ENCODE assay signal across 6 cellular contexts in the genomic region with DNA sequence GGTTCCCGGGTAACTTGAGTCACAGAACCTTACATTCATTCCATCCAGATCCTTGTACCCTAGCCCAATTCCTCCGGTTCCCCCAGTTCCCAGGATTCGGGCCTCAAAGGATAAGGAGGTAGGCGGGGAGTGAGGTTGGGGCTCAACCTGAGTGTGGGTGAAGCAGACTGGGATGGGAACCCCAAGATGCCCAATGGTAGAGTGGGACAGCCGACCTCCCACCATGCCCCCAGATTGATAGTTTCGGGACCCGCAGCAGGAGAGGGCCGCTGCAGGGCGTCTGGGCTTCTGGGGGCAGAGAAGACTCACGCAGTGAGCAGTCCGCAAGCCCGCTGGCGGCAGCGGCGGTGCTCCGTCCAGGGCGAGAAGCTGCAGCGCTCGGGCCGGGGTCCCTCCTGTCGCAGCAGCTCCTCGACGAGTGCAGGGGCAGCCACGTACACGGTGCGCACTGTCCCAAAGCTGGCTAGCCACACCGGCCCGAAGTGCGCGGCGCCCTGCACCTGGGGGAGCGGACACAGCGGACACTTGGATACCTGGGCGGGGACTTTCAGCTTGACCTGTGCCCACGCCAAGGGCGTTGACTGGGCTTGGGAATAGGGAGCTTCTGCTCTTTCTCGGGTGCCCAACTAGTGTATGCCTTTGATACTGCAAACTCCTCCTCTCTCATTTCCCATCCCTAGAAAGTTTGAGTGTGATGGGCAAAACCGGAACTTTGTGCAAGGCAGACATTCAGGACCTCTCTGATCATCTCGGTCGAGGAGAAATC. TPM values are rescaled to one million over a fixed set of nuclear protein-coding genes. Genes with fewer than 3 reads are reported as not detected.
DNase-seq lines count a peak whose midpoint lies in the region; ATAC-seq, FAIRE-seq and TF ChIP-seq lines count a peak whose summit lies in the region.

No MANE protein-coding gene starts in this region.

- WGBS in K562 (ENCODE audit: insufficient coverage, low coverage, missing lambda C conversion rate): 78% methylated on average over 23 of the region's 40 CpGs

- intact Hi-C loops in K562 (cut with micrococcal nuclease): no loop called here

- H3K79me2 ChIP-seq in K562 (ENCODE audit: control insufficient read depth, insufficient read depth, low read length) (peaks cover 6% of the 10 kb centered on the region), neural progenitor cell (ENCODE audit: low read depth) (peaks cover 2% of the 10 kb centered on the region)

- no peak for TF ChIP-seq RAD21 in K562 (CRISPR knock-in tag; conservative IDR thresholded peaks at IDR 0.05 in 1 of 2, IDR thresholded peaks at IDR 0.05 in 1 of 2)

- H3K27me3 Mint-ChIP-seq in neural progenitor cell (ENCODE audit: insufficient read depth, low read depth): peaks cover 52% of the 10 kb centered on the region

- TF ChIP-seq EP300 in K562 (IDR thresholded peaks at IDR 0.05; ENCODE audit: low read length): no peak

- no peaks in the 10 kb centered on the region for H4K20me1 ChIP-seq in K562 (replicated peaks; ENCODE audit: control insufficient read depth, insufficient read depth, low read length)
- H4K20me1 ChIP-seq in neural progenitor cell (ENCODE audit: low read depth): peaks cover 46% of the 10 kb centered on the region

- FAIRE-seq in K562 (lab: Jason Lieb, UNC): peak; percentile 69

- no peaks in the 10 kb centered on the region for H3K9me3 ChIP-seq in K562 (replicated peaks; ENCODE audit: control insufficient read depth, insufficient read depth, low read depth, low read length)
- no peaks in the 10 kb centered on the region for H3K9me3 ChIP-seq in neural progenitor cell (ENCODE audit: low read depth)

- H3K4me2 ChIP-seq in K562 (ENCODE audit: insufficient read depth, low read length) (peak overlapping the region; percentile 63), neural progenitor cell (peak overlapping the region; percentile 79)

- peaks cover 2% of the 10 kb centered on the region for H3K9me3 Mint-ChIP-seq in neural progenitor cell

- no TSS peak for BruUV-seq in K562 (replicated peaks; lab: Mats Ljungman, UMichigan)

- in situ Hi-C loops in K562 (cut with MboI): no loop called here

- no peak overlapping the region for H3K27ac ChIP-seq in K562 (ENCODE audit: extremely low read depth, low read depth, low read length)
- no peak overlapping the region for H3K27ac ChIP-seq in neural progenitor cell

- H3K4me1 ChIP-seq in K562 (replicated peaks in 1 of 2; ENCODE audit: control insufficient read depth in 2 of 2, insufficient read depth in 2 of 2, low read length in 2 of 2) (peaks cover 14 to 32% of the 10 kb centered on the region in 2 experiments), neural progenitor cell (peaks cover 24% of the 10 kb centered on the region)

- TF ChIP-seq CTCF in K562 (IDR thresholded peaks at IDR 0.05 in 2 of 3, conservative IDR thresholded peaks at IDR 0.05 in 1 of 3; ENCODE audit: insufficient read depth in 2 of 3, low read depth in 1 of 3, low read length in 3 of 3) (no peak), neural progenitor cell (IDR thresholded peaks at IDR 0.05) (no peak), GM20000 (IDR thresholded peaks at IDR 0.05; ENCODE audit: extremely low read depth, missing control alignments) (no peak)

- peaks cover 63% of the 10 kb centered on the region for H3K27me3 ChIP-seq in H7 (ENCODE audit: control insufficient read depth, insufficient read depth, low read length)
- no peaks in the 10 kb centered on the region for H3K27me3 ChIP-seq in K562 (ENCODE audit: control insufficient read depth in 2 of 2, insufficient read depth in 2 of 2, low read length in 2 of 2)
- peaks cover 62% of the 10 kb centered on the region for H3K27me3 ChIP-seq in neural progenitor cell

- H3K9me1 ChIP-seq in K562 (ENCODE audit: control insufficient read depth, insufficient read depth, low read length): no peaks in the 10 kb centered on the region

- CTCF ChIA-PET in K562 (lab: Yijun Ruan, JAX; ENCODE audit: low intra/inter-chr PET ratio): no interaction called here

- POLR2A ChIA-PET in K562 (lab: Yijun Ruan, JAX): interaction anchor here (1.0 to 3.8 kb wide), 6 partner anchors 9 to 141 kb away, joined by 3 to 26 read pairs (median 4); partner anchors contain the start of genes AVIL, TSFM and TSPAN31

- H3K36me3 ChIP-seq in H7 (replicated peaks; ENCODE audit: control insufficient read depth, insufficient read depth, low read length) (peaks cover 16% of the 10 kb centered on the region), K562 (ENCODE audit: control insufficient read depth, insufficient read depth, low read length) (peaks cover 31% of the 10 kb centered on the region), neural progenitor cell (no peaks in the 10 kb centered on the region)

- H3K4me3 ChIP-seq in H7 (ENCODE audit: insufficient read depth, low read depth, low read length) (peak overlapping the region; percentile 48), K562 (no peak overlapping the region), neural progenitor cell (peak overlapping the region; percentile 44)

- H3K36me3 Mint-ChIP-seq in neural progenitor cell: peaks cover 18% of the 10 kb centered on the region

- TF ChIP-seq POLR2A in K562 (conservative IDR thresholded peaks at IDR 0.05): no peak

- DNase-seq in H7 (peak; percentile 70), K562 (ENCODE audit: extremely low read depth in 1 of 4, low spot score in 3 of 4) (no peak), neural progenitor cell (ENCODE audit: low spot score) (no peak), GM20000 (ENCODE audit: low spot score) (no peak), NCI-H2227 (lab: John Stamatoyannopoulos, UW; ENCODE audit: unreplicated experiment) (no peak), NCI-H345 treated with DMSO at 0.1 percent for 48 hours (lab: John Stamatoyannopoulos, UW; ENCODE audit: unreplicated experiment) (no peak)

- peaks cover 31% of the 10 kb centered on the region for H3F3A ChIP-seq in neural progenitor cell (ENCODE audit: low read depth)

- no peak for ATAC-seq in K562

- H2AFZ ChIP-seq in K562 (ENCODE audit: low read depth, low read length) (no peak overlapping the region), neural progenitor cell (replicated peaks) (no peak overlapping the region)

- no peak overlapping the region for H3K27ac Mint-ChIP-seq in neural progenitor cell

- peaks cover 19% of the 10 kb centered on the region for H3K4me1 Mint-ChIP-seq in neural progenitor cell

- no peak overlapping the region; a peak in 1 of 4 replicates for H3K9ac ChIP-seq in K562 (ENCODE audit: insufficient read depth in 1 of 2, low read depth in 2 of 2, low read length in 2 of 2)
- H3K9ac ChIP-seq in neural progenitor cell: no peak overlapping the region

- H3K4me3 Mint-ChIP-seq in neural progenitor cell: peak overlapping the region; percentile 76

RNA-seq across cellular contexts. Expression of gene CYP27B1, which starts 1.0 kb away (rescaled TPM):
- total RNA-seq in H7 (2014; rRNA removed; shearing (Covaris generic)): 0.26 and 0.59 TPM in 2 replicates
- 12.2 and 25.6 TPM in 2 replicates for total RNA-seq in K562 (2011; cell fraction: chromatin; rRNA removed; ENCODE audit: low replicate concordance)
- 10.4 and 15.5 TPM in 2 replicates for total RNA-seq in K562 (2011; cell fraction: nucleolus; rRNA removed)
- total RNA-seq in K562 (2011; cell fraction: nucleoplasm; rRNA removed): 9.8 and 15.3 TPM in 2 replicates
- total RNA-seq in K562 (2014; rRNA removed) (1.3 and 2.2 TPM in 2 replicates), K562 (2014; rRNA removed; fragmentation: Illumina TruSeq; extraction: Trizol) (0.57 and 0.65 TPM in 2 replicates), K562 (2015; rRNA removed; fragmentation: Illumina TruSeq; extraction: Trizol) (1.2 TPM in 2 replicates), K562 (2021) (2.6 and 4.2 TPM in 2 replicates), neural progenitor cell (ENCODE audit: low replicate concordance) (0.17 and 0.99 TPM in 2 replicates)
- polyA plus RNA-seq in K562 (2011; rRNA removed) (2.5 and 7.0 TPM in 2 replicates), K562 (2014; fragmentation: Illumina TruSeq; extraction: Trizol) (1.5 and 1.8 TPM in 2 replicates), K562 (2014; fragmentation: Nextera tagmentation; extraction: Ambion mirVana) (under 1 TPM; 0.18 to 0.23 TPM), K562 (2014; rRNA removed) (3.1 and 3.8 TPM in 2 replicates)
- polyA plus RNA-seq in K562 (2011; cell fraction: cytosol; rRNA removed): 2.6 and 4.3 TPM in 2 replicates
- polyA plus RNA-seq in K562 (2011; cell fraction: nucleus; rRNA removed): 24.6 and 48.0 TPM in 2 replicates
- polyA plus RNA-seq in K562 (2012): 1.8 and 2.4 TPM in 2 replicates
- polyA minus RNA-seq in K562 (2011; rRNA and poly(A)+ RNA removed): 1.9 and 2.5 TPM in 2 replicates
- 0.57 TPM in 1 of 2 replicates, not detected in the other for polyA minus RNA-seq in K562 (2011; cell fraction: cytosol; rRNA and poly(A)+ RNA removed)
- 6.1 and 7.3 TPM in 2 replicates for polyA minus RNA-seq in K562 (2011; cell fraction: nucleus; rRNA and poly(A)+ RNA removed)

RNA-seq across cellular contexts. Expression of gene METTL1, which starts 6.0 kb away (rescaled TPM):
- total RNA-seq in H7 (2014; rRNA removed; shearing (Covaris generic)): 7.1 and 13.8 TPM in 2 replicates
- total RNA-seq in K562 (2011; cell fraction: chromatin; rRNA removed; ENCODE audit: low replicate concordance): 40.7 and 110 TPM in 2 replicates
- total RNA-seq in K562 (2011; cell fraction: nucleolus; rRNA removed): 57.1 and 83.5 TPM in 2 replicates
- total RNA-seq in K562 (2011; cell fraction: nucleoplasm; rRNA removed): 43.7 and 55.2 TPM in 2 replicates
- total RNA-seq in K562 (2014; rRNA removed): 24.0 and 42.5 TPM in 2 replicates
- 12.6 and 14.6 TPM in 2 replicates for total RNA-seq in K562 (2014; rRNA removed; fragmentation: Illumina TruSeq; extraction: Trizol)
- total RNA-seq in K562 (2015; rRNA removed; fragmentation: Illumina TruSeq; extraction: Trizol): 17.5 and 18.0 TPM in 2 replicates
- total RNA-seq in K562 (2021): 44.0 and 49.3 TPM in 2 replicates
- 39.2 and 45.1 TPM in 2 replicates for polyA plus RNA-seq in K562 (2011; rRNA removed)
- polyA plus RNA-seq in K562 (2011; cell fraction: cytosol; rRNA removed): 33.7 and 38.8 TPM in 2 replicates
- 75.9 and 78.4 TPM in 2 replicates for polyA plus RNA-seq in K562 (2011; cell fraction: nucleus; rRNA removed)
- polyA plus RNA-seq in K562 (2012): 25.3 and 44.9 TPM in 2 replicates
- 36.8 and 47.6 TPM in 2 replicates for polyA plus RNA-seq in K562 (2014; fragmentation: Illumina TruSeq; extraction: Trizol)
- 10 to 100 TPM; 52.9 to 65.9 TPM for polyA plus RNA-seq in K562 (2014; fragmentation: Nextera tagmentation; extraction: Ambion mirVana)
- polyA plus RNA-seq in K562 (2014; rRNA removed): 23.9 and 32.1 TPM in 2 replicates
- polyA minus RNA-seq in K562 (2011; rRNA and poly(A)+ RNA removed): 23.4 and 33.9 TPM in 2 replicates
- 15.1 and 20.4 TPM in 2 replicates for polyA minus RNA-seq in K562 (2011; cell fraction: cytosol; rRNA and poly(A)+ RNA removed)
- 30.3 and 41.1 TPM in 2 replicates for polyA minus RNA-seq in K562 (2011; cell fraction: nucleus; rRNA and poly(A)+ RNA removed)
- total RNA-seq in neural progenitor cell (ENCODE audit: low replicate concordance): 4.5 and 5.6 TPM in 2 replicates

RNA-seq across cellular contexts. Expression of gene EEF1AKMT3, which starts 6.5 kb away (rescaled TPM):
- total RNA-seq in H7 (2014; rRNA removed; shearing (Covaris generic)): 3.2 and 3.6 TPM in 2 replicates
- total RNA-seq in K562 (2011; cell fraction: chromatin; rRNA removed; ENCODE audit: low replicate concordance): 15.8 and 16.5 TPM in 2 replicates
- 9.3 and 9.8 TPM in 2 replicates for total RNA-seq in K562 (2011; cell fraction: nucleolus; rRNA removed)
- 17.6 and 32.4 TPM in 2 replicates for total RNA-seq in K562 (2011; cell fraction: nucleoplasm; rRNA removed)
- 4.1 and 6.0 TPM in 2 replicates for total RNA-seq in K562 (2014; rRNA removed)
- 6.9 and 7.8 TPM in 2 replicates for total RNA-seq in K562 (2014; rRNA removed; fragmentation: Illumina TruSeq; extraction: Trizol)
- 6.1 and 6.6 TPM in 2 replicates for total RNA-seq in K562 (2015; rRNA removed; fragmentation: Illumina TruSeq; extraction: Trizol)
- total RNA-seq in K562 (2021): 7.2 and 11.7 TPM in 2 replicates
- 17.2 and 17.6 TPM in 2 replicates for polyA plus RNA-seq in K562 (2011; rRNA removed)
- 11.6 and 19.1 TPM in 2 replicates for polyA plus RNA-seq in K562 (2011; cell fraction: cytosol; rRNA removed)
- 18.5 and 21.8 TPM in 2 replicates for polyA plus RNA-seq in K562 (2011; cell fraction: nucleus; rRNA removed)
- polyA plus RNA-seq in K562 (2012): 9.6 and 10.6 TPM in 2 replicates
- polyA plus RNA-seq in K562 (2014; fragmentation: Illumina TruSeq; extraction: Trizol): 9.1 and 10.6 TPM in 2 replicates
- 1 to 10 TPM; 4.9 to 9.1 TPM for polyA plus RNA-seq in K562 (2014; fragmentation: Nextera tagmentation; extraction: Ambion mirVana)
- polyA plus RNA-seq in K562 (2014; rRNA removed): 7.9 and 11.4 TPM in 2 replicates
- 10.0 and 10.5 TPM in 2 replicates for polyA minus RNA-seq in K562 (2011; rRNA and poly(A)+ RNA removed)
- polyA minus RNA-seq in K562 (2011; cell fraction: cytosol; rRNA and poly(A)+ RNA removed): 6.1 and 9.4 TPM in 2 replicates
- 3.9 and 6.0 TPM in 2 replicates for polyA minus RNA-seq in K562 (2011; cell fraction: nucleus; rRNA and poly(A)+ RNA removed)
- 2.1 and 4.8 TPM in 2 replicates for total RNA-seq in neural progenitor cell (ENCODE audit: low replicate concordance)

RNA-seq across cellular contexts. Expression of gene MARCHF9, which starts 11.0 kb away (rescaled TPM):
- total RNA-seq in H7 (2014; rRNA removed; shearing (Covaris generic)): 1.9 and 4.3 TPM in 2 replicates
- 16.0 and 31.2 TPM in 2 replicates for total RNA-seq in K562 (2011; cell fraction: chromatin; rRNA removed; ENCODE audit: low replicate concordance)
- 19.5 and 20.8 TPM in 2 replicates for total RNA-seq in K562 (2011; cell fraction: nucleolus; rRNA removed)
- total RNA-seq in K562 (2011; cell fraction: nucleoplasm; rRNA removed): 19.7 and 22.6 TPM in 2 replicates
- total RNA-seq in K562 (2014; rRNA removed) (6.2 and 6.9 TPM in 2 replicates), K562 (2014; rRNA removed; fragmentation: Illumina TruSeq; extraction: Trizol) (2.9 and 4.2 TPM in 2 replicates), K562 (2015; rRNA removed; fragmentation: Illumina TruSeq; extraction: Trizol) (4.6 and 5.6 TPM in 2 replicates), K562 (2021) (10.1 and 10.7 TPM in 2 replicates), neural progenitor cell (ENCODE audit: low replicate concordance) (8.1 and 11.9 TPM in 2 replicates)
- polyA plus RNA-seq in K562 (2011; rRNA removed) (6.6 and 10.3 TPM in 2 replicates), K562 (2014; fragmentation: Illumina TruSeq; extraction: Trizol) (9.5 and 9.9 TPM in 2 replicates), K562 (2014; fragmentation: Nextera tagmentation; extraction: Ambion mirVana) (1 to 10 TPM in 1 of 2 experiments, under 1 TPM in 1; 0.80 to 1.3 TPM), K562 (2014; rRNA removed) (9.7 and 12.4 TPM in 2 replicates)
- 7.2 and 10.1 TPM in 2 replicates for polyA plus RNA-seq in K562 (2011; cell fraction: cytosol; rRNA removed)
- polyA plus RNA-seq in K562 (2011; cell fraction: nucleus; rRNA removed): 18.7 and 23.4 TPM in 2 replicates
- 7.2 and 10.2 TPM in 2 replicates for polyA plus RNA-seq in K562 (2012)
- polyA minus RNA-seq in K562 (2011; rRNA and poly(A)+ RNA removed): 5.3 and 5.6 TPM in 2 replicates
- polyA minus RNA-seq in K562 (2011; cell fraction: cytosol; rRNA and poly(A)+ RNA removed): 3.7 and 4.7 TPM in 2 replicates
- polyA minus RNA-seq in K562 (2011; cell fraction: nucleus; rRNA and poly(A)+ RNA removed): 5.0 and 5.2 TPM in 2 replicates

RNA-seq across cellular contexts. Expression of gene CDK4, which starts 13.8 kb away (rescaled TPM):
- total RNA-seq in H7 (2014; rRNA removed; shearing (Covaris generic)): 234 and 275 TPM in 2 replicates
- total RNA-seq in K562 (2011; cell fraction: chromatin; rRNA removed; ENCODE audit: low replicate concordance): 135 and 229 TPM in 2 replicates
- total RNA-seq in K562 (2011; cell fraction: nucleolus; rRNA removed): 165 and 176 TPM in 2 replicates
- total RNA-seq in K562 (2011; cell fraction: nucleoplasm; rRNA removed): 168 and 190 TPM in 2 replicates
- total RNA-seq in K562 (2014; rRNA removed): 237 and 282 TPM in 2 replicates
- 173 and 188 TPM in 2 replicates for total RNA-seq in K562 (2014; rRNA removed; fragmentation: Illumina TruSeq; extraction: Trizol)
- total RNA-seq in K562 (2015; rRNA removed; fragmentation: Illumina TruSeq; extraction: Trizol): 216 and 217 TPM in 2 replicates
- total RNA-seq in K562 (2021): 238 and 253 TPM in 2 replicates
- 429 and 436 TPM in 2 replicates for polyA plus RNA-seq in K562 (2011; rRNA removed)
- polyA plus RNA-seq in K562 (2011; cell fraction: cytosol; rRNA removed): 496 and 542 TPM in 2 replicates
- 182 and 203 TPM in 2 replicates for polyA plus RNA-seq in K562 (2011; cell fraction: nucleus; rRNA removed)
- 227 and 292 TPM in 2 replicates for polyA plus RNA-seq in K562 (2012)
- polyA plus RNA-seq in K562 (2014; fragmentation: Illumina TruSeq; extraction: Trizol): 347 and 427 TPM in 2 replicates
- 10 to 100 TPM; 37.8 to 62.8 TPM for polyA plus RNA-seq in K562 (2014; fragmentation: Nextera tagmentation; extraction: Ambion mirVana)
- polyA plus RNA-seq in K562 (2014; rRNA removed): 309 and 339 TPM in 2 replicates
- polyA minus RNA-seq in K562 (2011; rRNA and poly(A)+ RNA removed): 194 and 258 TPM in 2 replicates
- 98.1 and 128 TPM in 2 replicates for polyA minus RNA-seq in K562 (2011; cell fraction: cytosol; rRNA and poly(A)+ RNA removed)
- polyA minus RNA-seq in K562 (2011; cell fraction: nucleus; rRNA and poly(A)+ RNA removed): 95.2 and 124 TPM in 2 replicates
- total RNA-seq in neural progenitor cell (ENCODE audit: low replicate concordance): 169 and 348 TPM in 2 replicates
